ENCODE assay signal across 1 cellular context in genomic region chr21:44047996-44048560, GRCh38.
TF ChIP-seq lines count a peak whose summit lies in the region.

No MANE protein-coding gene starts in this region.

TF ChIP-seq in SK-N-SH treated with all-trans-retinoic acid at 6 μM for 48 hours, 23 proteins besides CTCF, POLR2A, EP300 and RAD21 (continued from another document):
- no peak for TF ChIP-seq CSRNP3 (CRISPR knock-in tag; IDR thresholded peaks at IDR 0.05)
